1 cellular context compared by ENCODE assay signal in genomic region chr19:5952193-5953033, GRCh38.
TF ChIP-seq lines count a peak whose summit lies in the region.

No MANE protein-coding gene starts in this region.

TF ChIP-seq in WTC11, 78 proteins besides CTCF, POLR2A, EP300 and RAD21 (continued from another document):
- no peak for TF ChIP-seq ATF6 (CRISPR knock-in tag; IDR thresholded peaks at IDR 0.05)
- TF ChIP-seq ARID4B (CRISPR knock-in tag; IDR thresholded peaks at IDR 0.05; ENCODE audit: borderline replicate concordance) = no peak
- no peak for TF ChIP-seq ZNF281 (CRISPR knock-in tag; IDR thresholded peaks at IDR 0.05)
- no peak for TF ChIP-seq JUN (CRISPR knock-in tag; IDR thresholded peaks at IDR 0.05)
- no peak for TF ChIP-seq ZNF532 (CRISPR knock-in tag; IDR thresholded peaks at IDR 0.05; ENCODE audit: borderline replicate concordance)
- no peak for TF ChIP-seq NR1H2 (CRISPR knock-in tag; IDR thresholded peaks at IDR 0.05)
- TF ChIP-seq CDX4 (CRISPR knock-in tag; IDR thresholded peaks at IDR 0.05; ENCODE audit: borderline replicate concordance) = no peak
